ENCODE assay signal across 1 cellular context in the genomic region with DNA sequence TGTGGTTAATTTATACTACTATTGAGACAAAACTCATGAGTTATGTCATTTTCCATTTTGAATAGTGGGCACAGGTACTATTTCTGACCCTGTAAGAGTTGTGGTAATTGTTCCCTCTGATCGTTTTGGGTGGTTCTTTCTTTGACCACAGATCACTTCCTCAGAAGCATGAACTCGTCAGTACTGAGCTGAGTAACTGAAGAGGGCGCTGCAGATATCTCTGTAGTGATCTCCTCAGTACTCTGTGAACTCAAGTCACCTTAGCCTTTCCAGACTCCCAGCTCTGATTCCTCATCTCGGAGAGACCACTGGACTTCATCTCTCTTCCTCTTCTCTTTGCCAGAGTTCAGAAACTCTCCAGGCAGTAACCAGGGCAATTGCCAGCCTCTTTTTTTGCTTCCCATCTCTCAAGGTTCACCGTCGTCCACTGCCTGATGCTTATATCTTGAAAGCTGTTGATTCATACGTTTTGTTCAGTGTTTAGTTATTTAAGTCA.
TF ChIP-seq lines count a peak whose summit lies in the region.

No MANE protein-coding gene starts in this region.

TF ChIP-seq in HCT116, 20 proteins besides CTCF, POLR2A, EP300 and RAD21 (continued from another document):
- TF ChIP-seq ZFX (IDR thresholded peaks at IDR 0.05) (no peak), SIN3A (IDR thresholded peaks at IDR 0.05; ENCODE audit: low read depth) (no peak), POLR2AphosphoS5 (IDR thresholded peaks at IDR 0.05; ENCODE audit: low read depth, low read length) (no peak)
TF ChIP-seq in HCT116: peak in this region for 0.
